Comparison of ENCODE assay signal across 8 cellular contexts in the genomic region with DNA sequence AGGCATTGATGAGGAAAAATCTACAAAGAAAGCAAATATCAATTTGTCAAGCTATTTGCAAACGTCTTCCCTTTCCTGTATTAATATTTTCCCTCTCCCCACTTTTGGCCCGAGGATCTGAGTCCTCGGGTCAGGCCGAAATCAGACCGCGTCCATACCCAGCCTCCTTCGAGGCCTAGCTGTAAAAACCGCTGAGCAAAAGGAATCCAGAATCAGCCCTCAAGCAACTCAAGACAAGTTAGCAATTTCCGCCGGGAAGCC. TPM values are rescaled to one million over a fixed set of nuclear protein-coding genes. Genes with fewer than 3 reads are reported as not detected.
DNase-seq lines count a peak whose midpoint lies in the region; ATAC-seq and TF ChIP-seq lines count a peak whose summit lies in the region.

No MANE protein-coding gene starts in this region.

- H2AFZ ChIP-seq in Loucy (ENCODE audit: low read length): peak overlapping the region; percentile 100

- H3K27me3 Mint-ChIP-seq in progenitor cell of endocrine pancreas: no peaks in the 10 kb centered on the region

- peaks cover 44% of the 10 kb centered on the region for H4K20me1 ChIP-seq in Loucy (ENCODE audit: insufficient read depth, low read length, poor library complexity, severe bottlenecking)

- DNase-seq in cardiac muscle cell (ENCODE audit: low read depth in 1 of 2, low spot score in 1 of 2) (no peak), Right ventricle myocardium superior (no peak), progenitor cell of endocrine pancreas (ENCODE audit: low spot score, unreplicated experiment) (no peak), posterior cingulate gyrus (no peak), erythroblast (lab: John Stamatoyannopoulos, UW) (no peak), NCI-H510A (lab: John Stamatoyannopoulos, UW) (no peak)

- peaks cover 23% of the 10 kb centered on the region for H3K4me1 Mint-ChIP-seq in progenitor cell of endocrine pancreas (ENCODE audit: low read depth)

- H3K4me2 ChIP-seq in Loucy (ENCODE audit: low read depth, low read length, poor library complexity, severe bottlenecking): peak overlapping the region; percentile 76

- intact Hi-C loops in Right ventricle myocardium superior (cut with DNase I): no loop called here
- intact Hi-C loops in posterior cingulate gyrus (cut with DNase I): loop anchor here (1.0 to 10.0 kb wide), 2 partner anchors 24 to 534 kb away; a partner anchor contains a TSS

- peak overlapping the region; percentile 95 for H3K4me3 Mint-ChIP-seq in progenitor cell of endocrine pancreas (ENCODE audit: low read depth)

- H3K36me3 Mint-ChIP-seq in progenitor cell of endocrine pancreas (ENCODE audit: insufficient read depth): peaks cover 15% of the 10 kb centered on the region

- peak overlapping the region; percentile 99 for H3K27ac Mint-ChIP-seq in progenitor cell of endocrine pancreas

- H3K4me3 ChIP-seq in cardiac muscle cell (peak overlapping the region; percentile 95), Loucy (ENCODE audit: low read length, poor library complexity, severe bottlenecking) (peak overlapping the region; percentile 95), endocrine pancreas (ENCODE audit: control insufficient read depth, insufficient read depth, low read length) (peak overlapping the region; percentile 54)

- TF ChIP-seq CTCF in cardiac muscle cell (IDR thresholded peaks at IDR 0.05; ENCODE audit: low read depth, low read length) (no peak), Loucy (conservative IDR thresholded peaks at IDR 0.05; ENCODE audit: low read length) (no peak), progenitor cell of endocrine pancreas (IDR thresholded peaks at IDR 0.05; ENCODE audit: unreplicated experiment) (no peak)

- H3K27ac ChIP-seq in cardiac muscle cell: peak overlapping the region; percentile 100

- H3F3A ChIP-seq in Loucy (ENCODE audit: low read depth): peaks cover 4% of the 10 kb centered on the region; the same call in 1 of the 2 replicates

- ATAC-seq in Right ventricle myocardium superior (ENCODE audit: poor library complexity): no peak

- H3K9me2 ChIP-seq in Loucy (replicated peaks; ENCODE audit: low read depth, low read length): no peaks in the 10 kb centered on the region

- H3K79me2 ChIP-seq in Loucy (ENCODE audit: insufficient read depth, low read length): peaks cover 46% of the 10 kb centered on the region

- TF ChIP-seq POLR2A in erythroblast (IDR thresholded peaks at IDR 0.05; ENCODE audit: low read length): no peak

- H3K27me3 ChIP-seq in cardiac muscle cell: no peaks in the 10 kb centered on the region
- H3K27me3 ChIP-seq in Loucy (ENCODE audit: insufficient read depth, low read length, poor library complexity, severe bottlenecking): peaks cover 9% of the 10 kb centered on the region
- H3K27me3 ChIP-seq in endocrine pancreas (ENCODE audit: control insufficient read depth, insufficient read depth, low read length): no peaks in the 10 kb centered on the region

- H3K9me3 ChIP-seq in cardiac muscle cell (ENCODE audit: low read depth) (no peaks in the 10 kb centered on the region), Loucy (ENCODE audit: insufficient read depth, low read depth, low read length) (no peaks in the 10 kb centered on the region), endocrine pancreas (ENCODE audit: control insufficient read depth, low read length) (no peaks in the 10 kb centered on the region)

- H3K9ac ChIP-seq in Loucy (ENCODE audit: low read depth, low read length, poor library complexity, severe bottlenecking) (peak overlapping the region; percentile 97), endocrine pancreas (ENCODE audit: control insufficient read depth, insufficient read depth, low read length) (peak overlapping the region; percentile 79)

- H3K4me1 ChIP-seq in cardiac muscle cell (ENCODE audit: low read depth) (peaks cover 15% of the 10 kb centered on the region), Loucy (ENCODE audit: insufficient read depth, low read length, poor library complexity, severe bottlenecking) (peaks cover 34% of the 10 kb centered on the region), endocrine pancreas (ENCODE audit: control insufficient read depth, insufficient read depth, low read length) (peaks cover 6% of the 10 kb centered on the region)

- H3K36me3 ChIP-seq in cardiac muscle cell: no peaks in the 10 kb centered on the region
- no peaks in the 10 kb centered on the region for H3K36me3 ChIP-seq in Loucy (ENCODE audit: insufficient read depth, low read length)
- no peaks in the 10 kb centered on the region for H3K36me3 ChIP-seq in endocrine pancreas (ENCODE audit: control insufficient read depth, insufficient read depth, low read length)

- H3K9me3 Mint-ChIP-seq in progenitor cell of endocrine pancreas (ENCODE audit: low read depth): peaks cover 3% of the 10 kb centered on the region

RNA-seq across cellular contexts. Expression of a gene that starts 0.4 kb away (rescaled TPM):
- total RNA-seq in cardiac muscle cell (79.6 and 83.5 TPM in 2 replicates), Right ventricle myocardium superior (49.5 TPM), progenitor cell of endocrine pancreas (139 and 140 TPM in 2 replicates)
- 97.7 and 104 TPM in 2 replicates for polyA plus RNA-seq in cardiac muscle cell

RNA-seq across cellular contexts. Expression of a gene that starts 24.1 kb away (rescaled TPM):
- 6.0 and 8.5 TPM in 2 replicates for total RNA-seq in cardiac muscle cell
- 6.5 and 8.4 TPM in 2 replicates for polyA plus RNA-seq in cardiac muscle cell
- total RNA-seq in Right ventricle myocardium superior: 15.2 TPM
- 23.7 and 25.0 TPM in 2 replicates for total RNA-seq in progenitor cell of endocrine pancreas

RNA-seq across cellular contexts. Expression of a gene that starts 24.2 kb away (rescaled TPM):
- total RNA-seq in cardiac muscle cell (4.9 and 5.4 TPM in 2 replicates), Right ventricle myocardium superior (1.5 TPM), progenitor cell of endocrine pancreas (30.9 and 31.4 TPM in 2 replicates)
- polyA plus RNA-seq in cardiac muscle cell: 7.4 and 8.4 TPM in 2 replicates
